ENCODE assay signal across 28 cellular contexts in the genomic region with DNA sequence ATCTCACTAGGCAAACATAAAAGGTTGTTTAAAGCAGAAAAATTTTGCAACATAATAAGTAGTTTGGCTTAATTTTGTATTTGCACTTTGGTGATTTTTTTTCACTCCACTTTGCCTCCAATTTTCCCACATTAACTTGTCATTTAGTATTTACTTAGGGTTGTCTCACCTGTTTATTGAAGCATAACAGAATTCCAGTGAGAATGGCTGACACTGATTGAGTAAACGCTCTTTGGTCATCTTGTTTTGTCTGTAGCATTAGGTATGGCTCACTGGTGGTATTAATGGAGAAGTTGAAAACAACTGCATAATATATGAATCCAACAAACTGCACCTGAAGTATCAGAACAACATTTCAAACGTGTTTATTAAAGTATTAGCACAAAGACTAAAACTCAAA.
"Had no signal": no experiment of that assay in that cellular context is flagged by ENCODE, and none has a peak within 500 bp of the region (broad histone marks: within the 10 kb centered on the region; RNA-seq: fewer than 3 reads in every experiment).

No MANE protein-coding gene starts in this region.

- ATAC-seq: left colon; natural killer cell; psoas muscle; right cardiac atrium; sciatic nerve; stimulated activated naive B cell treated with anti-CD40 and anti-IgM and Interleukin-4, amounts not matched to agents 10 μg/mL and 1 μg/mL and 100 μg/mL, for 72 hours; stimulated activated naive CD8-positive, alpha-beta T cell treated with anti-CD3 and anti-CD28 coated beads, Interleukin-15, Interleukin-2, amounts not matched to agents 100 U/mL and 50 U/mL, for 24 hours had no signal

- H3K27me3 ChIP-seq: ovary, stomach, testis, thyroid gland, transverse colon, upper lobe of left lung, vagina had no signal

- H3K4me1 ChIP-seq: left ventricle myocardium inferior, psoas muscle, stomach, testis, thyroid gland, transverse colon, upper lobe of left lung, vagina had no signal

- H3K27ac ChIP-seq: left ventricle myocardium inferior, ovary, psoas muscle, skin epidermis, stomach, testis, thyroid gland, transverse colon, upper lobe of left lung, vagina had no signal

- H3K9me3 ChIP-seq: left ventricle myocardium inferior, ovary, psoas muscle, stomach, testis, thyroid gland, transverse colon, upper lobe of left lung, vagina had no signal

- H3K36me3 ChIP-seq: left ventricle myocardium inferior, ovary, stomach, thyroid gland, transverse colon, upper lobe of left lung, vagina had no signal

- H3K4me3 ChIP-seq: left ventricle myocardium inferior, lung, ovary, psoas muscle, skin epidermis, stomach, testis, thyroid gland, transverse colon, upper lobe of left lung, vagina had no signal

- DNase-seq: hypothalamus; immature natural killer cell; kidney; left colon; left ventricle myocardium inferior; mesendoderm; naive B cell; natural killer cell; nephron progenitor cell; ovary; posterior cingulate gyrus; psoas muscle; right cardiac atrium; stimulated activated CD4-positive, alpha-beta T cell treated with anti-CD3 and anti-CD28 coated beads, Interleukin-12 subunit alpha, Interleukin-12 subunit beta, amount 100 ng/mL, for 4 hours; stimulated activated CD4-positive, alpha-beta T cell treated with anti-CD3 and anti-CD28 coated beads, Interleukin-15, amount 100 ng/mL, for 24 hours; stimulated activated CD4-positive, alpha-beta T cell treated with anti-CD3 and anti-CD28 coated beads, Interleukin-2, amount 100 ng/mL, for 24 hours; stimulated activated CD4-positive, alpha-beta T cell treated with anti-CD3 and anti-CD28 coated beads, Interleukin-4, amount 100 ng/mL, for 1 hour; stimulated activated naive B cell treated with anti-CD40 and anti-IgM and Interleukin-4, amounts not matched to agents 10 μg/mL and 1 μg/mL and 100 μg/mL, for 72 hours; stimulated activated naive CD8-positive, alpha-beta T cell treated with anti-CD3 and anti-CD28 coated beads, Interleukin-15, Interleukin-2, amounts not matched to agents 100 U/mL and 50 U/mL, for 24 hours; stomach; testis; thyroid gland; transverse colon; upper lobe of left lung had no signal
